1 cellular context compared by ENCODE assay signal in genomic region chr1:246724001-246724724, GRCh38.
A peak's percentile ranks its signal among the peaks of the same experiment; 100 is the strongest.
TF ChIP-seq lines count a peak whose summit lies in the region.

A gene with protein sequence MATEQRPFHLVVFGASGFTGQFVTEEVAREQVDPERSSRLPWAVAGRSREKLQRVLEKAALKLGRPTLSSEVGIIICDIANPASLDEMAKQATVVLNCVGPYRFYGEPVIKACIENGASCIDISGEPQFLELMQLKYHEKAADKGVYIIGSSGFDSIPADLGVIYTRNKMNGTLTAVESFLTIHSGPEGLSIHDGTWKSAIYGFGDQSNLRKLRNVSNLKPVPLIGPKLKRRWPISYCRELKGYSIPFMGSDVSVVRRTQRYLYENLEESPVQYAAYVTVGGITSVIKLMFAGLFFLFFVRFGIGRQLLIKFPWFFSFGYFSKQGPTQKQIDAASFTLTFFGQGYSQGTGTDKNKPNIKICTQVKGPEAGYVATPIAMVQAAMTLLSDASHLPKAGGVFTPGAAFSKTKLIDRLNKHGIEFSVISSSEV (plus strand): TSS chr1:246724409. CDS start chr1:246724423, 14 bp downstream.

TF ChIP-seq in K562, 482 proteins besides CTCF, POLR2A, EP300 and RAD21 (continued from another document and continues in another):
- TF ChIP-seq HLTF (IDR thresholded peaks at IDR 0.05) (no peak), KLF10 (CRISPR knock-in tag; IDR thresholded peaks at IDR 0.05) (no peak), MCM5 (IDR thresholded peaks at IDR 0.05; ENCODE audit: low read depth) (no peak), MLX (CRISPR knock-in tag; conservative IDR thresholded peaks at IDR 0.05) (no peak), TSC22D4 (tag; IDR thresholded peaks at IDR 0.05) (no peak), EP400 (IDR thresholded peaks at IDR 0.05) (peak; percentile 40; the same call in 1 of the 2 replicates), SETDB1 (IDR thresholded peaks at IDR 0.05; ENCODE audit: low read length) (no peak), ZNF511 (CRISPR knock-in tag; IDR thresholded peaks at IDR 0.05) (0 out of 2 replicates have a peak, but pooled peaks have one; percentile 9), FUS (optimal IDR thresholded peaks at IDR 0.05; ENCODE audit: low read depth, low read length) (peak; percentile 74), CCNT2 (IDR thresholded peaks at IDR 0.05; ENCODE audit: borderline replicate concordance, extremely low read depth, insufficient read length, low read depth, low read length) (peak; percentile 81), ZNF175 (CRISPR knock-in tag; IDR thresholded peaks at IDR 0.05; ENCODE audit: low read depth) (no peak), ARID4B (CRISPR knock-in tag; IDR thresholded peaks at IDR 0.05) (peak; percentile 62; the same call in 1 of the 2 replicates), GATAD2A (IDR thresholded peaks at IDR 0.05) (peak; percentile 15; the same call in 1 of the 2 replicates), SMC3 (conservative IDR thresholded peaks at IDR 0.05; ENCODE audit: insufficient read depth, low read depth, low read length) (no peak), PHF20 (IDR thresholded peaks at IDR 0.05; ENCODE audit: partially characterized antibody) (peak; percentile 74), TARDBP (IDR thresholded peaks at IDR 0.05) (peak; percentile 86), E2F1 (CRISPR knock-in tag; IDR thresholded peaks at IDR 0.05) (no peak), SMAD4 (CRISPR knock-in tag; conservative IDR thresholded peaks at IDR 0.05) (0 out of 2 replicates have a peak, but pooled peaks have one; percentile 51), TEAD1 (CRISPR knock-in tag; IDR thresholded peaks at IDR 0.05) (peak in 1 of 2 experiments; percentile 66; a peak in 1 of 4 replicates), MAX (CRISPR knock-in tag; IDR thresholded peaks at IDR 0.05) (peak; percentile 74), SUPT5H (IDR thresholded peaks at IDR 0.05) (peak; percentile 73), SIRT6 (IDR thresholded peaks at IDR 0.05; ENCODE audit: low read depth, low read length) (no peak), ZNF174 (CRISPR knock-in tag; IDR thresholded peaks at IDR 0.05) (no peak), YY1 (IDR thresholded peaks at IDR 0.05; ENCODE audit: borderline replicate concordance in 1 of 3, control insufficient read depth in 1 of 3, extremely low read depth in 1 of 3, insufficient read depth in 3 of 3, insufficient read length in 1 of 3, insufficient replicate concordance in 2 of 3, low read depth in 1 of 3, low read length in 2 of 3) (peak; percentile 7 to 77 (median 72)), HNRNPL (IDR thresholded peaks at IDR 0.05; ENCODE audit: low read depth, low read length) (no peak), NR4A1 (CRISPR knock-in tag; IDR thresholded peaks at IDR 0.05) (no peak), NR4A1 (tag; IDR thresholded peaks at IDR 0.05) (0 out of 2 replicates have a peak, but pooled peaks have one; percentile 33), HMBOX1 (IDR thresholded peaks at IDR 0.05) (no peak), PHB (CRISPR knock-in tag; IDR thresholded peaks at IDR 0.05) (no peak), C11orf30 (IDR thresholded peaks at IDR 0.05; ENCODE audit: low read depth) (no peak)
- TF ChIP-seq, protein P1, sequence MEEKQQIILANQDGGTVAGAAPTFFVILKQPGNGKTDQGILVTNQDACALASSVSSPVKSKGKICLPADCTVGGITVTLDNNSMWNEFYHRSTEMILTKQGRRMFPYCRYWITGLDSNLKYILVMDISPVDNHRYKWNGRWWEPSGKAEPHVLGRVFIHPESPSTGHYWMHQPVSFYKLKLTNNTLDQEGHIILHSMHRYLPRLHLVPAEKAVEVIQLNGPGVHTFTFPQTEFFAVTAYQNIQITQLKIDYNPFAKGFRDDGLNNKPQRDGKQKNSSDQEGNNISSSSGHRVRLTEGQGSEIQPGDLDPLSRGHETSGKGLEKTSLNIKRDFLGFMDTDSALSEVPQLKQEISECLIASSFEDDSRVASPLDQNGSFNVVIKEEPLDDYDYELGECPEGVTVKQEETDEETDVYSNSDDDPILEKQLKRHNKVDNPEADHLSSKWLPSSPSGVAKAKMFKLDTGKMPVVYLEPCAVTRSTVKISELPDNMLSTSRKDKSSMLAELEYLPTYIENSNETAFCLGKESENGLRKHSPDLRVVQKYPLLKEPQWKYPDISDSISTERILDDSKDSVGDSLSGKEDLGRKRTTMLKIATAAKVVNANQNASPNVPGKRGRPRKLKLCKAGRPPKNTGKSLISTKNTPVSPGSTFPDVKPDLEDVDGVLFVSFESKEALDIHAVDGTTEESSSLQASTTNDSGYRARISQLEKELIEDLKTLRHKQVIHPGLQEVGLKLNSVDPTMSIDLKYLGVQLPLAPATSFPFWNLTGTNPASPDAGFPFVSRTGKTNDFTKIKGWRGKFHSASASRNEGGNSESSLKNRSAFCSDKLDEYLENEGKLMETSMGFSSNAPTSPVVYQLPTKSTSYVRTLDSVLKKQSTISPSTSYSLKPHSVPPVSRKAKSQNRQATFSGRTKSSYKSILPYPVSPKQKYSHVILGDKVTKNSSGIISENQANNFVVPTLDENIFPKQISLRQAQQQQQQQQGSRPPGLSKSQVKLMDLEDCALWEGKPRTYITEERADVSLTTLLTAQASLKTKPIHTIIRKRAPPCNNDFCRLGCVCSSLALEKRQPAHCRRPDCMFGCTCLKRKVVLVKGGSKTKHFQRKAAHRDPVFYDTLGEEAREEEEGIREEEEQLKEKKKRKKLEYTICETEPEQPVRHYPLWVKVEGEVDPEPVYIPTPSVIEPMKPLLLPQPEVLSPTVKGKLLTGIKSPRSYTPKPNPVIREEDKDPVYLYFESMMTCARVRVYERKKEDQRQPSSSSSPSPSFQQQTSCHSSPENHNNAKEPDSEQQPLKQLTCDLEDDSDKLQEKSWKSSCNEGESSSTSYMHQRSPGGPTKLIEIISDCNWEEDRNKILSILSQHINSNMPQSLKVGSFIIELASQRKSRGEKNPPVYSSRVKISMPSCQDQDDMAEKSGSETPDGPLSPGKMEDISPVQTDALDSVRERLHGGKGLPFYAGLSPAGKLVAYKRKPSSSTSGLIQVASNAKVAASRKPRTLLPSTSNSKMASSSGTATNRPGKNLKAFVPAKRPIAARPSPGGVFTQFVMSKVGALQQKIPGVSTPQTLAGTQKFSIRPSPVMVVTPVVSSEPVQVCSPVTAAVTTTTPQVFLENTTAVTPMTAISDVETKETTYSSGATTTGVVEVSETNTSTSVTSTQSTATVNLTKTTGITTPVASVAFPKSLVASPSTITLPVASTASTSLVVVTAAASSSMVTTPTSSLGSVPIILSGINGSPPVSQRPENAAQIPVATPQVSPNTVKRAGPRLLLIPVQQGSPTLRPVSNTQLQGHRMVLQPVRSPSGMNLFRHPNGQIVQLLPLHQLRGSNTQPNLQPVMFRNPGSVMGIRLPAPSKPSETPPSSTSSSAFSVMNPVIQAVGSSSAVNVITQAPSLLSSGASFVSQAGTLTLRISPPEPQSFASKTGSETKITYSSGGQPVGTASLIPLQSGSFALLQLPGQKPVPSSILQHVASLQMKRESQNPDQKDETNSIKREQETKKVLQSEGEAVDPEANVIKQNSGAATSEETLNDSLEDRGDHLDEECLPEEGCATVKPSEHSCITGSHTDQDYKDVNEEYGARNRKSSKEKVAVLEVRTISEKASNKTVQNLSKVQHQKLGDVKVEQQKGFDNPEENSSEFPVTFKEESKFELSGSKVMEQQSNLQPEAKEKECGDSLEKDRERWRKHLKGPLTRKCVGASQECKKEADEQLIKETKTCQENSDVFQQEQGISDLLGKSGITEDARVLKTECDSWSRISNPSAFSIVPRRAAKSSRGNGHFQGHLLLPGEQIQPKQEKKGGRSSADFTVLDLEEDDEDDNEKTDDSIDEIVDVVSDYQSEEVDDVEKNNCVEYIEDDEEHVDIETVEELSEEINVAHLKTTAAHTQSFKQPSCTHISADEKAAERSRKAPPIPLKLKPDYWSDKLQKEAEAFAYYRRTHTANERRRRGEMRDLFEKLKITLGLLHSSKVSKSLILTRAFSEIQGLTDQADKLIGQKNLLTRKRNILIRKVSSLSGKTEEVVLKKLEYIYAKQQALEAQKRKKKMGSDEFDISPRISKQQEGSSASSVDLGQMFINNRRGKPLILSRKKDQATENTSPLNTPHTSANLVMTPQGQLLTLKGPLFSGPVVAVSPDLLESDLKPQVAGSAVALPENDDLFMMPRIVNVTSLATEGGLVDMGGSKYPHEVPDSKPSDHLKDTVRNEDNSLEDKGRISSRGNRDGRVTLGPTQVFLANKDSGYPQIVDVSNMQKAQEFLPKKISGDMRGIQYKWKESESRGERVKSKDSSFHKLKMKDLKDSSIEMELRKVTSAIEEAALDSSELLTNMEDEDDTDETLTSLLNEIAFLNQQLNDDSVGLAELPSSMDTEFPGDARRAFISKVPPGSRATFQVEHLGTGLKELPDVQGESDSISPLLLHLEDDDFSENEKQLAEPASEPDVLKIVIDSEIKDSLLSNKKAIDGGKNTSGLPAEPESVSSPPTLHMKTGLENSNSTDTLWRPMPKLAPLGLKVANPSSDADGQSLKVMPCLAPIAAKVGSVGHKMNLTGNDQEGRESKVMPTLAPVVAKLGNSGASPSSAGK (IDR thresholded peaks at IDR 0.05) = peak; percentile 89
- TF ChIP-seq, protein P2, sequence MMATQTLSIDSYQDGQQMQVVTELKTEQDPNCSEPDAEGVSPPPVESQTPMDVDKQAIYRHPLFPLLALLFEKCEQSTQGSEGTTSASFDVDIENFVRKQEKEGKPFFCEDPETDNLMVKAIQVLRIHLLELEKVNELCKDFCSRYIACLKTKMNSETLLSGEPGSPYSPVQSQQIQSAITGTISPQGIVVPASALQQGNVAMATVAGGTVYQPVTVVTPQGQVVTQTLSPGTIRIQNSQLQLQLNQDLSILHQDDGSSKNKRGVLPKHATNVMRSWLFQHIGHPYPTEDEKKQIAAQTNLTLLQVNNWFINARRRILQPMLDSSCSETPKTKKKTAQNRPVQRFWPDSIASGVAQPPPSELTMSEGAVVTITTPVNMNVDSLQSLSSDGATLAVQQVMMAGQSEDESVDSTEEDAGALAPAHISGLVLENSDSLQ (IDR thresholded peaks at IDR 0.05) = no peak
- TF ChIP-seq, protein P3, sequence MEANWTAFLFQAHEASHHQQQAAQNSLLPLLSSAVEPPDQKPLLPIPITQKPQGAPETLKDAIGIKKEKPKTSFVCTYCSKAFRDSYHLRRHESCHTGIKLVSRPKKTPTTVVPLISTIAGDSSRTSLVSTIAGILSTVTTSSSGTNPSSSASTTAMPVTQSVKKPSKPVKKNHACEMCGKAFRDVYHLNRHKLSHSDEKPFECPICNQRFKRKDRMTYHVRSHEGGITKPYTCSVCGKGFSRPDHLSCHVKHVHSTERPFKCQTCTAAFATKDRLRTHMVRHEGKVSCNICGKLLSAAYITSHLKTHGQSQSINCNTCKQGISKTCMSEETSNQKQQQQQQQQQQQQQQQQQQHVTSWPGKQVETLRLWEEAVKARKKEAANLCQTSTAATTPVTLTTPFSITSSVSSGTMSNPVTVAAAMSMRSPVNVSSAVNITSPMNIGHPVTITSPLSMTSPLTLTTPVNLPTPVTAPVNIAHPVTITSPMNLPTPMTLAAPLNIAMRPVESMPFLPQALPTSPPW (CRISPR knock-in tag; IDR thresholded peaks at IDR 0.05) = peak; percentile 52; the same call in 1 of the 2 replicates
